In genomic region chr15:53937632-53938031, GRCh38 we compare ENCODE assay signal across 2 cellular contexts. TPM values are rescaled to one million over a fixed set of nuclear protein-coding genes. Genes with fewer than 3 reads are reported as not detected.
"Had no signal": no experiment of that assay in that cellular context is flagged by ENCODE, and none has a peak within 500 bp of the region (broad histone marks: within the 10 kb centered on the region; RNA-seq: fewer than 3 reads in every experiment).

No MANE protein-coding gene starts in this region.

RNA-seq across cellular contexts. Expression of gene UNC13C, which starts 40.6 kb away (rescaled TPM):
- total RNA-seq: MCF 10A, NCI-H460 had no signal
